Comparison of ENCODE assay signal across 1 cellular context in genomic region chr13:111202149-111202548, GRCh38.
TF ChIP-seq lines count a peak whose summit lies in the region.

No MANE protein-coding gene starts in this region.

TF ChIP-seq in IMR-90, 13 proteins besides CTCF, POLR2A, EP300 and RAD21 (continued from another document):
- TF ChIP-seq USF2 (IDR thresholded peaks at IDR 0.05; ENCODE audit: low read depth, low read length) (no peak), MAFK (IDR thresholded peaks at IDR 0.05; ENCODE audit: low read depth, low read length) (no peak), CEBPB (IDR thresholded peaks at IDR 0.05; ENCODE audit: low read depth, low read length) (no peak), MAZ (IDR thresholded peaks at IDR 0.05; ENCODE audit: borderline replicate concordance, low read depth, low read length) (no peak), CHD1 (IDR thresholded peaks at IDR 0.05; ENCODE audit: low read depth, low read length) (no peak), MXI1 (IDR thresholded peaks at IDR 0.05; ENCODE audit: borderline replicate concordance, low read depth, low read length) (no peak), ELK1 (IDR thresholded peaks at IDR 0.05; ENCODE audit: borderline replicate concordance, low read depth, low read length) (no peak), SMC3 (IDR thresholded peaks at IDR 0.05; ENCODE audit: low read depth, low read length) (no peak)
